ENCODE assay signal across 1 cellular context in the genomic region with DNA sequence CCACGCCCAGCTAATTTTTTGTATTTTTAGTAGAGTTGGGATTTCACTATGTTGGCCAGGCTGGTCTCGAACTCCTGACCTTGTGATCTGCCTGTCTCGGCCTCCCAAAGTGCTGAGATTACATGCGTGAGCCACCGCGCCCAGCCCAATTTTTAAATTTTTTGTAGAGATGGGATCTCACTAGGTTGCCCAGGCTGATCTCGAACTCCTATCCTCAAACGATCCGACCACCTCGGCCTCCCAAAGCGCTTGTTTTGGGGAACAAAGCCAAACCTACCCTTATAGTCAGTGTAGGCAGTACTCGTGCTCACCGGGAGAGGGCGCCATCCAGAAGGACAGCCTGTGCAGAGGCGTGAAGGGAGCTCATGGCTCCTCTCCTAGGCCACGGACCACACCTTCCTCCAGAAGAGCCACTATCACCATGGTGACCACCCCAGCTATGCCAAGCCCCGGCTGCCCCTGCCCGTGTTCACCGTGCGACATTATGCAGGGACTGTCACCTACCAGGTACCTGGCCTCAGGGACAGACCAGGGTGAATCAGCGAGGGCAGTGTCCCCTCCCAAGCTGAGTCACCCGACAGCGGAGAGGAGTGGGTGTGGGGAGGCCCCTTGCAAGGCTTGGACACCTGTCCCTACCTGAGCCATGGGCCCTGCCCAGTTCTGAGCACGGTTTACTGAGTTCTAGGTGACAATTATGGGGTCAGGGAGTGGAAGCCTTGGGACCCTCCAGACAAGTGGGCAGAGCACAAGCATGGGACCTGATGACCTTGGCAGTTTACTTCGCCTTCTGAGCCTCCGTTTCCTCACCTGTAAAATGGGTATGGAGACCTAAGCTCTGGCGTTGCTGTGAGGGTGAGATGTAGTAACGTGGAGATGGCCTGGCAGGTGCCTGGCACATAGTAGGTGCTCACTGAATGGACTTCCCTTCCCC.
TF ChIP-seq lines count a peak whose summit lies in the region.

No MANE protein-coding gene starts in this region.

TF ChIP-seq in HepG2, 621 proteins besides CTCF, POLR2A, EP300 and RAD21 (continued from another document and continues in another):
- TF ChIP-seq, protein P1, sequence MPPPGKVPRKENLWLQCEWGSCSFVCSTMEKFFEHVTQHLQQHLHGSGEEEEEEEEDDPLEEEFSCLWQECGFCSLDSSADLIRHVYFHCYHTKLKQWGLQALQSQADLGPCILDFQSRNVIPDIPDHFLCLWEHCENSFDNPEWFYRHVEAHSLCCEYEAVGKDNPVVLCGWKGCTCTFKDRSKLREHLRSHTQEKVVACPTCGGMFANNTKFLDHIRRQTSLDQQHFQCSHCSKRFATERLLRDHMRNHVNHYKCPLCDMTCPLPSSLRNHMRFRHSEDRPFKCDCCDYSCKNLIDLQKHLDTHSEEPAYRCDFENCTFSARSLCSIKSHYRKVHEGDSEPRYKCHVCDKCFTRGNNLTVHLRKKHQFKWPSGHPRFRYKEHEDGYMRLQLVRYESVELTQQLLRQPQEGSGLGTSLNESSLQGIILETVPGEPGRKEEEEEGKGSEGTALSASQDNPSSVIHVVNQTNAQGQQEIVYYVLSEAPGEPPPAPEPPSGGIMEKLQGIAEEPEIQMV (CRISPR knock-in tag; IDR thresholded peaks at IDR 0.05; ENCODE audit: low read depth), result 0 out of 2 replicates have a peak, but pooled peaks have one; percentile 21
- TF ChIP-seq HNF4G (IDR thresholded peaks at IDR 0.05; ENCODE audit: borderline replicate concordance, low read depth, low read length) (no peak), HNF4G (CRISPR knock-in tag; IDR thresholded peaks at IDR 0.05; ENCODE audit: borderline replicate concordance, low read depth) (peak; percentile 43; the same call in 1 of the 2 replicates), FOXC1 (CRISPR knock-in tag; IDR thresholded peaks at IDR 0.05; ENCODE audit: borderline replicate concordance) (peak; percentile 54; the same call in 1 of the 2 replicates), SSRP1 (CRISPR knock-in tag; IDR thresholded peaks at IDR 0.05) (0 out of 2 replicates have a peak, but pooled peaks have one; percentile 55), SMAD3 (CRISPR knock-in tag; IDR thresholded peaks at IDR 0.05) (0 out of 2 replicates have a peak, but pooled peaks have one; percentile 20), NR2C2 (CRISPR knock-in tag; IDR thresholded peaks at IDR 0.05; ENCODE audit: borderline replicate concordance) (no peak), HDAC2 (CRISPR knock-in tag; IDR thresholded peaks at IDR 0.05) (peak; percentile 18; the same call in 1 of the 2 replicates), KDM5B (CRISPR knock-in tag; IDR thresholded peaks at IDR 0.05; ENCODE audit: borderline replicate concordance) (no peak; the same call in 1 of the 2 replicates), SPEN (CRISPR knock-in tag; IDR thresholded peaks at IDR 0.05; ENCODE audit: low read depth) (peak; percentile 54; the same call in 1 of the 2 replicates), SAP130 (CRISPR knock-in tag; IDR thresholded peaks at IDR 0.05; ENCODE audit: low read depth) (peak; percentile 66), GABPB1 (CRISPR knock-in tag; IDR thresholded peaks at IDR 0.05) (peak; percentile 39), MTA1 (CRISPR knock-in tag; IDR thresholded peaks at IDR 0.05; ENCODE audit: borderline replicate concordance) (peak; percentile 19; the same call in 1 of the 2 replicates), GFI1 (CRISPR knock-in tag; IDR thresholded peaks at IDR 0.05; ENCODE audit: borderline replicate concordance) (no peak), ZNF230 (CRISPR knock-in tag; IDR thresholded peaks at IDR 0.05) (peak; percentile 36; the same call in 1 of the 2 replicates), ZKSCAN1 (IDR thresholded peaks at IDR 0.05; ENCODE audit: low read length) (peak; percentile 70), IRF2 (CRISPR knock-in tag; IDR thresholded peaks at IDR 0.05) (peak; percentile 52; the same call in 1 of the 2 replicates), ELF3 (CRISPR knock-in tag; IDR thresholded peaks at IDR 0.05) (peak; percentile 32; the same call in 1 of the 2 replicates), ZNF672 (CRISPR knock-in tag; IDR thresholded peaks at IDR 0.05) (no peak), ZNF746 (CRISPR knock-in tag; IDR thresholded peaks at IDR 0.05) (no peak), NFKB2 (CRISPR knock-in tag; IDR thresholded peaks at IDR 0.05; ENCODE audit: borderline replicate concordance) (peak; percentile 45; the same call in 1 of the 2 replicates), FOXA1 (IDR thresholded peaks at IDR 0.05) (no peak), FOXA1 (CRISPR knock-in tag; IDR thresholded peaks at IDR 0.05) (0 out of 2 replicates have a peak, but pooled peaks have one; percentile 24), SIX4 (CRISPR knock-in tag; IDR thresholded peaks at IDR 0.05) (no peak), SOX13 (IDR thresholded peaks at IDR 0.05) (no peak), SOX13 (CRISPR knock-in tag; conservative IDR thresholded peaks at IDR 0.05 in 1 of 2, IDR thresholded peaks at IDR 0.05 in 1 of 2) (no peak), ZNF20 (CRISPR knock-in tag; IDR thresholded peaks at IDR 0.05) (no peak), HMGA1 (CRISPR knock-in tag; conservative IDR thresholded peaks at IDR 0.05) (no peak), CBFB (CRISPR knock-in tag; IDR thresholded peaks at IDR 0.05) (no peak; the same call in 1 of the 2 replicates), HOXA9 (CRISPR knock-in tag; IDR thresholded peaks at IDR 0.05; ENCODE audit: borderline replicate concordance) (0 out of 2 replicates have a peak, but pooled peaks have one; percentile 54), ADNP (CRISPR knock-in tag; IDR thresholded peaks at IDR 0.05) (peak; percentile 42; the same call in 1 of the 2 replicates), ARHGAP35 (CRISPR knock-in tag; IDR thresholded peaks at IDR 0.05; ENCODE audit: borderline replicate concordance) (no peak), SRY (CRISPR knock-in tag; IDR thresholded peaks at IDR 0.05) (peak; percentile 59; the same call in 1 of the 2 replicates), KAT7 (CRISPR knock-in tag; IDR thresholded peaks at IDR 0.05; ENCODE audit: borderline replicate concordance) (no peak), ZNF768 (CRISPR knock-in tag; IDR thresholded peaks at IDR 0.05) (peak; percentile 54; the same call in 1 of the 2 replicates), FOSL2 (CRISPR knock-in tag; IDR thresholded peaks at IDR 0.05) (peak; percentile 75), NCOR1 (IDR thresholded peaks at IDR 0.05; ENCODE audit: borderline replicate concordance, low read length) (no peak), NONO (IDR thresholded peaks at IDR 0.05) (no peak), NONO (CRISPR knock-in tag; conservative IDR thresholded peaks at IDR 0.05) (peak; percentile 64), TGIF2 (CRISPR knock-in tag; IDR thresholded peaks at IDR 0.05) (peak; percentile 33; the same call in 1 of the 2 replicates), NFIC (IDR thresholded peaks at IDR 0.05; ENCODE audit: low read length) (no peak), ARNTL (CRISPR knock-in tag; IDR thresholded peaks at IDR 0.05) (no peak), JUNB (CRISPR knock-in tag; IDR thresholded peaks at IDR 0.05; ENCODE audit: borderline replicate concordance) (peak; percentile 56; the same call in 1 of the 2 replicates), THAP11 (CRISPR knock-in tag; IDR thresholded peaks at IDR 0.05) (peak; percentile 59), HOXA7 (CRISPR knock-in tag; IDR thresholded peaks at IDR 0.05) (0 out of 2 replicates have a peak, but pooled peaks have one; percentile 39), YEATS2 (CRISPR knock-in tag; IDR thresholded peaks at IDR 0.05; ENCODE audit: borderline replicate concordance) (peak; percentile 59; the same call in 1 of the 2 replicates)
- TF ChIP-seq, protein P2, sequence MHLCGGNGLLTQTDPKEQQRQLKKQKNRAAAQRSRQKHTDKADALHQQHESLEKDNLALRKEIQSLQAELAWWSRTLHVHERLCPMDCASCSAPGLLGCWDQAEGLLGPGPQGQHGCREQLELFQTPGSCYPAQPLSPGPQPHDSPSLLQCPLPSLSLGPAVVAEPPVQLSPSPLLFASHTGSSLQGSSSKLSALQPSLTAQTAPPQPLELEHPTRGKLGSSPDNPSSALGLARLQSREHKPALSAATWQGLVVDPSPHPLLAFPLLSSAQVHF (CRISPR knock-in tag; IDR thresholded peaks at IDR 0.05), result no peak
- TF ChIP-seq, protein P3, sequence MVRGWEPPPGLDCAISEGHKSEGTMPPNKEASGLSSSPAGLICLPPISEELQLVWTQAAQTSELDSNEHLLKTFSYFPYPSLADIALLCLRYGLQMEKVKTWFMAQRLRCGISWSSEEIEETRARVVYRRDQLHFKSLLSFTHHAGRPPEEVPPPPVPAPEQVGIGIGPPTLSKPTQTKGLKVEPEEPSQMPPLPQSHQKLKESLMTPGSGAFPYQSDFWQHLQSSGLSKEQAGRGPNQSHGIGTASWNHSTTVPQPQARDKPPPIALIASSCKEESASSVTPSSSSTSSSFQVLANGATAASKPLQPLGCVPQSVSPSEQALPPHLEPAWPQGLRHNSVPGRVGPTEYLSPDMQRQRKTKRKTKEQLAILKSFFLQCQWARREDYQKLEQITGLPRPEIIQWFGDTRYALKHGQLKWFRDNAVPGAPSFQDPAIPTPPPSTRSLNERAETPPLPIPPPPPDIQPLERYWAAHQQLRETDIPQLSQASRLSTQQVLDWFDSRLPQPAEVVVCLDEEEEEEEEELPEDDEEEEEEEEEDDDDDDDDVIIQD (CRISPR knock-in tag; IDR thresholded peaks at IDR 0.05; ENCODE audit: low read depth), result peak; percentile 22; the same call in 1 of the 2 replicates
- TF ChIP-seq, protein P4, sequence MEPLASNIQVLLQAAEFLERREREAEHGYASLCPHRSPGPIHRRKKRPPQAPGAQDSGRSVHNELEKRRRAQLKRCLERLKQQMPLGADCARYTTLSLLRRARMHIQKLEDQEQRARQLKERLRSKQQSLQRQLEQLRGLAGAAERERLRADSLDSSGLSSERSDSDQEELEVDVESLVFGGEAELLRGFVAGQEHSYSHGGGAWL (CRISPR knock-in tag; IDR thresholded peaks at IDR 0.05), result 0 out of 2 replicates have a peak, but pooled peaks have one; percentile 4
- TF ChIP-seq, protein P5, sequence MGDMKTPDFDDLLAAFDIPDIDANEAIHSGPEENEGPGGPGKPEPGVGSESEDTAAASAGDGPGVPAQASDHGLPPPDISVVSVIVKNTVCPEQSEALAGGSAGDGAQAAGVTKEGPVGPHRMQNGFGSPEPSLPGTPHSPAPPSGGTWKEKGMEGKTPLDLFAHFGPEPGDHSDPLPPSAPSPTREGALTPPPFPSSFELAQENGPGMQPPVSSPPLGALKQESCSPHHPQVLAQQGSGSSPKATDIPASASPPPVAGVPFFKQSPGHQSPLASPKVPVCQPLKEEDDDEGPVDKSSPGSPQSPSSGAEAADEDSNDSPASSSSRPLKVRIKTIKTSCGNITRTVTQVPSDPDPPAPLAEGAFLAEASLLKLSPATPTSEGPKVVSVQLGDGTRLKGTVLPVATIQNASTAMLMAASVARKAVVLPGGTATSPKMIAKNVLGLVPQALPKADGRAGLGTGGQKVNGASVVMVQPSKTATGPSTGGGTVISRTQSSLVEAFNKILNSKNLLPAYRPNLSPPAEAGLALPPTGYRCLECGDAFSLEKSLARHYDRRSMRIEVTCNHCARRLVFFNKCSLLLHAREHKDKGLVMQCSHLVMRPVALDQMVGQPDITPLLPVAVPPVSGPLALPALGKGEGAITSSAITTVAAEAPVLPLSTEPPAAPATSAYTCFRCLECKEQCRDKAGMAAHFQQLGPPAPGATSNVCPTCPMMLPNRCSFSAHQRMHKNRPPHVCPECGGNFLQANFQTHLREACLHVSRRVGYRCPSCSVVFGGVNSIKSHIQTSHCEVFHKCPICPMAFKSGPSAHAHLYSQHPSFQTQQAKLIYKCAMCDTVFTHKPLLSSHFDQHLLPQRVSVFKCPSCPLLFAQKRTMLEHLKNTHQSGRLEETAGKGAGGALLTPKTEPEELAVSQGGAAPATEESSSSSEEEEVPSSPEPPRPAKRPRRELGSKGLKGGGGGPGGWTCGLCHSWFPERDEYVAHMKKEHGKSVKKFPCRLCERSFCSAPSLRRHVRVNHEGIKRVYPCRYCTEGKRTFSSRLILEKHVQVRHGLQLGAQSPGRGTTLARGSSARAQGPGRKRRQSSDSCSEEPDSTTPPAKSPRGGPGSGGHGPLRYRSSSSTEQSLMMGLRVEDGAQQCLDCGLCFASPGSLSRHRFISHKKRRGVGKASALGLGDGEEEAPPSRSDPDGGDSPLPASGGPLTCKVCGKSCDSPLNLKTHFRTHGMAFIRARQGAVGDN (CRISPR knock-in tag; IDR thresholded peaks at IDR 0.05), result peak; percentile 69
- TF ChIP-seq, protein P6, sequence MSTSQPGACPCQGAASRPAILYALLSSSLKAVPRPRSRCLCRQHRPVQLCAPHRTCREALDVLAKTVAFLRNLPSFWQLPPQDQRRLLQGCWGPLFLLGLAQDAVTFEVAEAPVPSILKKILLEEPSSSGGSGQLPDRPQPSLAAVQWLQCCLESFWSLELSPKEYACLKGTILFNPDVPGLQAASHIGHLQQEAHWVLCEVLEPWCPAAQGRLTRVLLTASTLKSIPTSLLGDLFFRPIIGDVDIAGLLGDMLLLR (CRISPR knock-in tag; IDR thresholded peaks at IDR 0.05), result no peak
- TF ChIP-seq, protein P7, sequence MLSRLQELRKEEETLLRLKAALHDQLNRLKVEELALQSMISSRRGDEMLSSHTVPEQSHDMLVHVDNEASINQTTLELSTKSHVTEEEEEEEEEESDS (CRISPR knock-in tag; IDR thresholded peaks at IDR 0.05; ENCODE audit: borderline replicate concordance), result no peak
- TF ChIP-seq, protein P8, sequence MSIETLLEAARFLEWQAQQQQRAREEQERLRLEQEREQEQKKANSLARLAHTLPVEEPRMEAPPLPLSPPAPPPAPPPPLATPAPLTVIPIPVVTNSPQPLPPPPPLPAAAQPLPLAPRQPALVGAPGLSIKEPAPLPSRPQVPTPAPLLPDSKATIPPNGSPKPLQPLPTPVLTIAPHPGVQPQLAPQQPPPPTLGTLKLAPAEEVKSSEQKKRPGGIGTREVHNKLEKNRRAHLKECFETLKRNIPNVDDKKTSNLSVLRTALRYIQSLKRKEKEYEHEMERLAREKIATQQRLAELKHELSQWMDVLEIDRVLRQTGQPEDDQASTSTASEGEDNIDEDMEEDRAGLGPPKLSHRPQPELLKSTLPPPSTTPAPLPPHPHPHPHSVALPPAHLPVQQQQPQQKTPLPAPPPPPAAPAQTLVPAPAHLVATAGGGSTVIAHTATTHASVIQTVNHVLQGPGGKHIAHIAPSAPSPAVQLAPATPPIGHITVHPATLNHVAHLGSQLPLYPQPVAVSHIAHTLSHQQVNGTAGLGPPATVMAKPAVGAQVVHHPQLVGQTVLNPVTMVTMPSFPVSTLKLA (IDR thresholded peaks at IDR 0.05), result peak; percentile 36; the same call in 1 of the 2 replicates
- TF ChIP-seq, protein P9, sequence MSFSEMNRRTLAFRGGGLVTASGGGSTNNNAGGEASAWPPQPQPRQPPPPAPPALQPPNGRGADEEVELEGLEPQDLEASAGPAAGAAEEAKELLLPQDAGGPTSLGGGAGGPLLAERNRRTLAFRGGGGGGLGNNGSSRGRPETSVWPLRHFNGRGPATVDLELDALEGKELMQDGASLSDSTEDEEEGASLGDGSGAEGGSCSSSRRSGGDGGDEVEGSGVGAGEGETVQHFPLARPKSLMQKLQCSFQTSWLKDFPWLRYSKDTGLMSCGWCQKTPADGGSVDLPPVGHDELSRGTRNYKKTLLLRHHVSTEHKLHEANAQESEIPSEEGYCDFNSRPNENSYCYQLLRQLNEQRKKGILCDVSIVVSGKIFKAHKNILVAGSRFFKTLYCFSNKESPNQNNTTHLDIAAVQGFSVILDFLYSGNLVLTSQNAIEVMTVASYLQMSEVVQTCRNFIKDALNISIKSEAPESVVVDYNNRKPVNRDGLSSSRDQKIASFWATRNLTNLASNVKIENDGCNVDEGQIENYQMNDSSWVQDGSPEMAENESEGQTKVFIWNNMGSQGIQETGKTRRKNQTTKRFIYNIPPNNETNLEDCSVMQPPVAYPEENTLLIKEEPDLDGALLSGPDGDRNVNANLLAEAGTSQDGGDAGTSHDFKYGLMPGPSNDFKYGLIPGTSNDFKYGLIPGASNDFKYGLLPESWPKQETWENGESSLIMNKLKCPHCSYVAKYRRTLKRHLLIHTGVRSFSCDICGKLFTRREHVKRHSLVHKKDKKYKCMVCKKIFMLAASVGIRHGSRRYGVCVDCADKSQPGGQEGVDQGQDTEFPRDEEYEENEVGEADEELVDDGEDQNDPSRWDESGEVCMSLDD (CRISPR knock-in tag; IDR thresholded peaks at IDR 0.05; ENCODE audit: borderline replicate concordance), result no peak
